Comparison of ENCODE assay signal across 9 cellular contexts in genomic region chr1:923991-924618, GRCh38. TPM values are rescaled to one million over a fixed set of nuclear protein-coding genes. Genes with fewer than 3 reads are reported as not detected.
DNase-seq lines count a peak whose midpoint lies in the region; ATAC-seq and TF ChIP-seq lines count a peak whose summit lies in the region.
"Had no signal": no experiment of that assay in that cellular context is flagged by ENCODE, and none has a peak within 500 bp of the region (broad histone marks: within the 10 kb centered on the region; RNA-seq: fewer than 3 reads in every experiment).

No MANE protein-coding gene starts in this region.

- H3K4me2 ChIP-seq in H9 (ENCODE audit: insufficient read depth, insufficient read length, low read length), result peak overlapping the region; percentile 28

- H3K36me3 Mint-ChIP-seq in H9 (ENCODE audit: insufficient read depth in 1 of 3, low read depth in 3 of 3) (peaks cover 0 to 4% (median 0%) of the 10 kb centered on the region in 3 experiments; a peak in 3 of 7 replicates), T-helper 17 cell (ENCODE audit: low read depth) (no peaks in the 10 kb centered on the region)

- H2BK15ac ChIP-seq in H9 (ENCODE audit: low read depth, low read length), result no peak overlapping the region

- no peak overlapping the region for H2BK120ac ChIP-seq in H9 (ENCODE audit: low read depth, low read length, poor library complexity, severe bottlenecking)

- no peak overlapping the region for H2BK12ac ChIP-seq in H9 (ENCODE audit: insufficient read length, low read depth, low read length)

- no peak overlapping the region for H3K18ac ChIP-seq in H9 (ENCODE audit: insufficient read length, low read depth, low read length)

- TF ChIP-seq CTCF in H9 (conservative IDR thresholded peaks at IDR 0.05), result no peak

- no peak overlapping the region for H2BK5ac ChIP-seq in H9 (ENCODE audit: insufficient read length, low read length)

- H2BK20ac ChIP-seq in H9 (ENCODE audit: low read depth, low read length, poor library complexity, severe bottlenecking), result no peak overlapping the region

- H2AK5ac ChIP-seq in H9 (ENCODE audit: insufficient read length, low read length), result no peak overlapping the region

- H3K36me3 ChIP-seq in subcutaneous abdominal adipose tissue (ENCODE audit: control insufficient read depth in 5 of 5, insufficient read depth in 5 of 5, low read length in 5 of 5), result no peaks in the 10 kb centered on the region

- peaks cover 84% of the 10 kb centered on the region for H3K27me3 ChIP-seq in H9 (ENCODE audit: insufficient read depth, low read length)
- H3K27me3 ChIP-seq in subcutaneous abdominal adipose tissue (ENCODE audit: control insufficient read depth in 5 of 5, insufficient read depth in 4 of 5, low read length in 5 of 5), result peaks cover 46 to 75% (median 67%) of the 10 kb centered on the region in 5 donors

- H4K20me1 ChIP-seq in H9 (ENCODE audit: control insufficient read depth, insufficient read depth, insufficient read length), result peaks cover 12% of the 10 kb centered on the region

- no peaks in the 10 kb centered on the region for H3K79me2 ChIP-seq in H9 (ENCODE audit: insufficient read depth, low read length)

- no peak overlapping the region for H4K91ac ChIP-seq in H9 (ENCODE audit: insufficient read length, low read depth, low read length)

- ATAC-seq in T-helper 17 cell, result no peak

- no peaks in the 10 kb centered on the region for H3K9me3 ChIP-seq in H9 (ENCODE audit: control insufficient read depth, low read depth, low read length)
- H3K9me3 ChIP-seq in T-helper 17 cell (ENCODE audit: control insufficient read depth, low read length, poor library complexity, severe bottlenecking), result no peaks in the 10 kb centered on the region
- H3K9me3 ChIP-seq in iPS-18c (ENCODE audit: control insufficient read depth, insufficient read depth, low read length), result no peaks in the 10 kb centered on the region
- no peaks in the 10 kb centered on the region for H3K9me3 ChIP-seq in subcutaneous abdominal adipose tissue (ENCODE audit: control insufficient read depth in 5 of 5, low read length in 5 of 5)

- H3T11ph ChIP-seq in H9 (ENCODE audit: low read length), result no peak overlapping the region

- H3K27ac Mint-ChIP-seq in H9 (no peak overlapping the region), T-helper 17 cell (no peak overlapping the region)
- H3K27ac Mint-ChIP-seq: effector memory CD8-positive, alpha-beta T cell had no signal

- no peak overlapping the region for H4K5ac ChIP-seq in H9 (ENCODE audit: insufficient read length, low read depth, low read length)

- H3K23me2 ChIP-seq in H9 (ENCODE audit: insufficient read length, low read depth, low read length, poor library complexity, severe bottlenecking), result peaks cover 7% of the 10 kb centered on the region

- no peaks in the 10 kb centered on the region for H3K4me1 ChIP-seq in H9 (ENCODE audit: insufficient read depth, low read length)
- peaks cover 1 to 41% (median 35%) of the 10 kb centered on the region in 5 donors for H3K4me1 ChIP-seq in subcutaneous abdominal adipose tissue (ENCODE audit: control insufficient read depth in 5 of 5, insufficient read depth in 5 of 5, low read length in 5 of 5)

- WGBS in H9 (ENCODE audit: extremely low coverage, insufficient read length, low lambda C conversion rate), result no CpG with 5 or more reads among the region's 92 CpGs

- no peak for DNase-seq in H9
- DNase-seq in T-helper 17 cell, result no peak
- DNase-seq in NCI-H2029 treated with DMSO at 0.1 percent for 48 hours (lab: John Stamatoyannopoulos, UW), result no peak
- DNase-seq in NCI-H2081 (lab: John Stamatoyannopoulos, UW), result no peak
- no peak for DNase-seq in NCI-H446 treated with DMSO at 0.1 percent for 48 hours (lab: John Stamatoyannopoulos, UW)

- no peaks in the 10 kb centered on the region for H3K79me1 ChIP-seq in H9 (ENCODE audit: insufficient read depth, low read depth, low read length, poor library complexity, severe bottlenecking)

- no peak overlapping the region for H3K4me3 Mint-ChIP-seq in H9
- H3K4me3 Mint-ChIP-seq in T-helper 17 cell, result peak overlapping the region; percentile 83

- no peak overlapping the region for H3K4ac ChIP-seq in H9 (ENCODE audit: low read depth, low read length)

- no peak overlapping the region for H3K14ac ChIP-seq in H9 (ENCODE audit: insufficient read depth, low read length)

- H3K9me3 Mint-ChIP-seq in H9, result peaks cover 4 to 5% of the 10 kb centered on the region in 2 experiments; a peak in 2 of 5 replicates
- H3K9me3 Mint-ChIP-seq: effector memory CD8-positive, alpha-beta T cell had no signal

- H3K27me3 Mint-ChIP-seq in H9 (ENCODE audit: low read depth) (peaks cover 90% of the 10 kb centered on the region), T-helper 17 cell (peaks cover 54% of the 10 kb centered on the region)

- H3K9ac ChIP-seq in H9 (ENCODE audit: extremely low read depth, insufficient read length, low read length) (no peak overlapping the region), subcutaneous abdominal adipose tissue (ENCODE audit: low read length in 5 of 5) (no peak overlapping the region)

- no peak overlapping the region for H3K27ac ChIP-seq in H9 (ENCODE audit: insufficient read length, low read depth, low read length)
- no peak overlapping the region for H3K27ac ChIP-seq in subcutaneous abdominal adipose tissue (ENCODE audit: low read depth, low read length)

- peaks cover 22 to 30% of the 10 kb centered on the region in 2 experiments for H3K4me1 Mint-ChIP-seq in H9
- peaks cover 14% of the 10 kb centered on the region for H3K4me1 Mint-ChIP-seq in T-helper 17 cell

- H3K4me3 ChIP-seq in iPS-18c (ENCODE audit: insufficient read depth, low read depth, low read length) (peak overlapping the region; percentile 46), subcutaneous abdominal adipose tissue (ENCODE audit: low read depth in 1 of 5, low read length in 5 of 5) (peak overlapping the region in 3 of 5 donors; percentile 47 to 66 (median 52))

- no peak overlapping the region for H3K23ac ChIP-seq in H9 (ENCODE audit: insufficient read length, low read depth, low read length)

- no peak overlapping the region for H2AFZ ChIP-seq in H9 (ENCODE audit: low read length)

- H4K8ac ChIP-seq in H9 (replicated peaks; ENCODE audit: insufficient read length, low read depth, low read length), result no peak overlapping the region

- H3K56ac ChIP-seq in H9 (ENCODE audit: insufficient read length, low read depth, low read length), result no peak overlapping the region

RNA-seq across cellular contexts. Expression of gene SAMD11, which starts 0.4 kb away (rescaled TPM):
- total RNA-seq in H9 (2021) (13.5 and 15.7 TPM in 2 replicates), T-helper 17 cell (not detected)
- total RNA-seq: HT-29 had no signal

RNA-seq across cellular contexts. Expression of gene NOC2L, which starts 35.0 kb away (rescaled TPM):
- total RNA-seq in H9 (2021) (130 and 138 TPM in 2 replicates), T-helper 17 cell (10 to 100 TPM; 45.2 to 51.7 TPM)

RNA-seq across cellular contexts. Expression of gene KLHL17, which starts 36.3 kb away (rescaled TPM):
- 41.4 TPM in 2 replicates for total RNA-seq in H9 (2021)
- total RNA-seq in T-helper 17 cell, result 10 to 100 TPM; 16.1 to 16.6 TPM

RNA-seq across cellular contexts. Expression of gene PLEKHN1, which starts 42.2 kb away (rescaled TPM):
- total RNA-seq in H9 (2021) (2.0 and 3.0 TPM in 2 replicates), T-helper 17 cell (1 to 10 TPM; 3.4 to 4.3 TPM)

RNA-seq across cellular contexts. Expression of gene PERM1, which starts 57.8 kb away (rescaled TPM):
- total RNA-seq in H9 (2021), result not detected in 2 replicates
- not detected for total RNA-seq in T-helper 17 cell

Comparison
In these comparisons a context has a peak if more than half of its experiments do, and no peak if none do; other contexts are left out.
1. RNA of gene SAMD11, which starts 0.4 kb away (total RNA-seq): 13.5 to 15.7 TPM in H9; not detected in T-helper 17 cell; every median in the first group is over 10 times any median in the second.